ENCODE assay signal across 1 cellular context in the genomic region with DNA sequence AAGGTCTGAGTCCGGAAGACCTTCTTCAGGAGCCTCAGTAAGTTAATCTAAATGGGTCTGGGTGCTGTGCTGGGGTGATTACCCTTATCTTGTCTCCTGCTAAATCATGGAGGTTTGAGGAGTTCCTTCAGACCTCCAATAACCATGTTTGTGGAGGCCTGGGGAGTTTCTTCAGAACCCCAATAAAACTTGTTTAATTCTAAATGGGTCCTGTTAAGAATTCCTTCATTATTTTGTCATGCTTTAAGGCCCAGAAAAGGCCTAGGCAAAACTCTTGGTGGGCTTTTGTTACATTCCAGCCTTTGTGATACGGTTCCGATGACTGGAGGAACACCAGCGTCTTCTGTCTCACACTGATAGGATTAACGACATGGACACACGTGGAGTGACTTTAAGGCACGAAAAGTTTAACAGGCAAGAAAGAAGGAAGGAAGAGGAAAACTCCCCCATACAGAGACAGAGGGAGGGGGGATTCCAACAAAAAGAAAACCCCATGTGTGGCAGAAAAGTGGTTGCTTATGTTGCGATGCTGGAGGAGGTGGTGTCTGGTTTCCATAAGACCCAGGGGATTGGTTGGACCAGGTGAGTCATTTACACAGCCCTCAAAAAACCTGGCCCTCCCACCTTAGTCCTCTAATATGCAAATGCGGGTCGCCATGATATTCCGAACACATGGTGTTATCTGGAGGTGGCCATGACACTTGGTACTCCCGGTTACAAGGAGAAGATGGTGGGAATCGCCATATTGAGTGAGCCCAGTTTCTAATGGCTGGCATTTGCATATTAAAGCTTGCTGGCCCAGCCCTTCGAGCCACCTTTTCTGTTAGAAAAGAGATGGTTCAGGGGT.
TF ChIP-seq lines count a peak whose summit lies in the region.

No MANE protein-coding gene starts in this region.

TF ChIP-seq in K562, 482 proteins besides CTCF, POLR2A, EP300 and RAD21 (continued from another document and continues in another):
- TF ChIP-seq, protein P1, sequence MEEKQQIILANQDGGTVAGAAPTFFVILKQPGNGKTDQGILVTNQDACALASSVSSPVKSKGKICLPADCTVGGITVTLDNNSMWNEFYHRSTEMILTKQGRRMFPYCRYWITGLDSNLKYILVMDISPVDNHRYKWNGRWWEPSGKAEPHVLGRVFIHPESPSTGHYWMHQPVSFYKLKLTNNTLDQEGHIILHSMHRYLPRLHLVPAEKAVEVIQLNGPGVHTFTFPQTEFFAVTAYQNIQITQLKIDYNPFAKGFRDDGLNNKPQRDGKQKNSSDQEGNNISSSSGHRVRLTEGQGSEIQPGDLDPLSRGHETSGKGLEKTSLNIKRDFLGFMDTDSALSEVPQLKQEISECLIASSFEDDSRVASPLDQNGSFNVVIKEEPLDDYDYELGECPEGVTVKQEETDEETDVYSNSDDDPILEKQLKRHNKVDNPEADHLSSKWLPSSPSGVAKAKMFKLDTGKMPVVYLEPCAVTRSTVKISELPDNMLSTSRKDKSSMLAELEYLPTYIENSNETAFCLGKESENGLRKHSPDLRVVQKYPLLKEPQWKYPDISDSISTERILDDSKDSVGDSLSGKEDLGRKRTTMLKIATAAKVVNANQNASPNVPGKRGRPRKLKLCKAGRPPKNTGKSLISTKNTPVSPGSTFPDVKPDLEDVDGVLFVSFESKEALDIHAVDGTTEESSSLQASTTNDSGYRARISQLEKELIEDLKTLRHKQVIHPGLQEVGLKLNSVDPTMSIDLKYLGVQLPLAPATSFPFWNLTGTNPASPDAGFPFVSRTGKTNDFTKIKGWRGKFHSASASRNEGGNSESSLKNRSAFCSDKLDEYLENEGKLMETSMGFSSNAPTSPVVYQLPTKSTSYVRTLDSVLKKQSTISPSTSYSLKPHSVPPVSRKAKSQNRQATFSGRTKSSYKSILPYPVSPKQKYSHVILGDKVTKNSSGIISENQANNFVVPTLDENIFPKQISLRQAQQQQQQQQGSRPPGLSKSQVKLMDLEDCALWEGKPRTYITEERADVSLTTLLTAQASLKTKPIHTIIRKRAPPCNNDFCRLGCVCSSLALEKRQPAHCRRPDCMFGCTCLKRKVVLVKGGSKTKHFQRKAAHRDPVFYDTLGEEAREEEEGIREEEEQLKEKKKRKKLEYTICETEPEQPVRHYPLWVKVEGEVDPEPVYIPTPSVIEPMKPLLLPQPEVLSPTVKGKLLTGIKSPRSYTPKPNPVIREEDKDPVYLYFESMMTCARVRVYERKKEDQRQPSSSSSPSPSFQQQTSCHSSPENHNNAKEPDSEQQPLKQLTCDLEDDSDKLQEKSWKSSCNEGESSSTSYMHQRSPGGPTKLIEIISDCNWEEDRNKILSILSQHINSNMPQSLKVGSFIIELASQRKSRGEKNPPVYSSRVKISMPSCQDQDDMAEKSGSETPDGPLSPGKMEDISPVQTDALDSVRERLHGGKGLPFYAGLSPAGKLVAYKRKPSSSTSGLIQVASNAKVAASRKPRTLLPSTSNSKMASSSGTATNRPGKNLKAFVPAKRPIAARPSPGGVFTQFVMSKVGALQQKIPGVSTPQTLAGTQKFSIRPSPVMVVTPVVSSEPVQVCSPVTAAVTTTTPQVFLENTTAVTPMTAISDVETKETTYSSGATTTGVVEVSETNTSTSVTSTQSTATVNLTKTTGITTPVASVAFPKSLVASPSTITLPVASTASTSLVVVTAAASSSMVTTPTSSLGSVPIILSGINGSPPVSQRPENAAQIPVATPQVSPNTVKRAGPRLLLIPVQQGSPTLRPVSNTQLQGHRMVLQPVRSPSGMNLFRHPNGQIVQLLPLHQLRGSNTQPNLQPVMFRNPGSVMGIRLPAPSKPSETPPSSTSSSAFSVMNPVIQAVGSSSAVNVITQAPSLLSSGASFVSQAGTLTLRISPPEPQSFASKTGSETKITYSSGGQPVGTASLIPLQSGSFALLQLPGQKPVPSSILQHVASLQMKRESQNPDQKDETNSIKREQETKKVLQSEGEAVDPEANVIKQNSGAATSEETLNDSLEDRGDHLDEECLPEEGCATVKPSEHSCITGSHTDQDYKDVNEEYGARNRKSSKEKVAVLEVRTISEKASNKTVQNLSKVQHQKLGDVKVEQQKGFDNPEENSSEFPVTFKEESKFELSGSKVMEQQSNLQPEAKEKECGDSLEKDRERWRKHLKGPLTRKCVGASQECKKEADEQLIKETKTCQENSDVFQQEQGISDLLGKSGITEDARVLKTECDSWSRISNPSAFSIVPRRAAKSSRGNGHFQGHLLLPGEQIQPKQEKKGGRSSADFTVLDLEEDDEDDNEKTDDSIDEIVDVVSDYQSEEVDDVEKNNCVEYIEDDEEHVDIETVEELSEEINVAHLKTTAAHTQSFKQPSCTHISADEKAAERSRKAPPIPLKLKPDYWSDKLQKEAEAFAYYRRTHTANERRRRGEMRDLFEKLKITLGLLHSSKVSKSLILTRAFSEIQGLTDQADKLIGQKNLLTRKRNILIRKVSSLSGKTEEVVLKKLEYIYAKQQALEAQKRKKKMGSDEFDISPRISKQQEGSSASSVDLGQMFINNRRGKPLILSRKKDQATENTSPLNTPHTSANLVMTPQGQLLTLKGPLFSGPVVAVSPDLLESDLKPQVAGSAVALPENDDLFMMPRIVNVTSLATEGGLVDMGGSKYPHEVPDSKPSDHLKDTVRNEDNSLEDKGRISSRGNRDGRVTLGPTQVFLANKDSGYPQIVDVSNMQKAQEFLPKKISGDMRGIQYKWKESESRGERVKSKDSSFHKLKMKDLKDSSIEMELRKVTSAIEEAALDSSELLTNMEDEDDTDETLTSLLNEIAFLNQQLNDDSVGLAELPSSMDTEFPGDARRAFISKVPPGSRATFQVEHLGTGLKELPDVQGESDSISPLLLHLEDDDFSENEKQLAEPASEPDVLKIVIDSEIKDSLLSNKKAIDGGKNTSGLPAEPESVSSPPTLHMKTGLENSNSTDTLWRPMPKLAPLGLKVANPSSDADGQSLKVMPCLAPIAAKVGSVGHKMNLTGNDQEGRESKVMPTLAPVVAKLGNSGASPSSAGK (IDR thresholded peaks at IDR 0.05), result peak; percentile 94
- TF ChIP-seq ELF2 (CRISPR knock-in tag; IDR thresholded peaks at IDR 0.05) (0 out of 2 replicates have a peak, but pooled peaks have one; percentile 47), TARDBP (IDR thresholded peaks at IDR 0.05) (no peak), ARID1B (IDR thresholded peaks at IDR 0.05) (peak; percentile 91), DACH1 (IDR thresholded peaks at IDR 0.05; ENCODE audit: partially characterized antibody) (peak; percentile 55), ETV5 (CRISPR knock-in tag; IDR thresholded peaks at IDR 0.05; ENCODE audit: low read depth) (no peak), NCOA2 (IDR thresholded peaks at IDR 0.05; ENCODE audit: partially characterized antibody in 2 of 2) (no peak), STAG1 (CRISPR knock-in tag; IDR thresholded peaks at IDR 0.05; ENCODE audit: borderline replicate concordance) (no peak), ETV1 (tag; conservative IDR thresholded peaks at IDR 0.05; ENCODE audit: low read depth) (peak; percentile 51), FOS (IDR thresholded peaks at IDR 0.05; ENCODE audit: extremely low read depth, insufficient read length) (no peak), C11orf30 (IDR thresholded peaks at IDR 0.05; ENCODE audit: low read depth) (no peak), XRCC3 (IDR thresholded peaks at IDR 0.05) (no peak), SMARCE1 (IDR thresholded peaks at IDR 0.05) (peak; percentile 64; the same call in 1 of the 2 replicates), HDAC6 (IDR thresholded peaks at IDR 0.05; ENCODE audit: low read depth, low read length) (no peak), NFXL1 (CRISPR knock-in tag; IDR thresholded peaks at IDR 0.05) (no peak), HNRNPLL (IDR thresholded peaks at IDR 0.05; ENCODE audit: low read depth, low read length, poor library complexity, severe bottlenecking) (no peak), KLF16 (IDR thresholded peaks at IDR 0.05) (peak; percentile 53), ZKSCAN1 (IDR thresholded peaks at IDR 0.05; ENCODE audit: low read depth, low read length) (no peak), RBM17 (IDR thresholded peaks at IDR 0.05; ENCODE audit: borderline replicate concordance, low read depth, low read length) (no peak), CBX2 (IDR thresholded peaks at IDR 0.05; ENCODE audit: insufficient read depth, low read length, poor library complexity, severe bottlenecking) (no peak), RAD51 (IDR thresholded peaks at IDR 0.05; ENCODE audit: borderline replicate concordance, low read depth) (peak; percentile 32; the same call in 1 of the 2 replicates)
- TF ChIP-seq, protein P2, sequence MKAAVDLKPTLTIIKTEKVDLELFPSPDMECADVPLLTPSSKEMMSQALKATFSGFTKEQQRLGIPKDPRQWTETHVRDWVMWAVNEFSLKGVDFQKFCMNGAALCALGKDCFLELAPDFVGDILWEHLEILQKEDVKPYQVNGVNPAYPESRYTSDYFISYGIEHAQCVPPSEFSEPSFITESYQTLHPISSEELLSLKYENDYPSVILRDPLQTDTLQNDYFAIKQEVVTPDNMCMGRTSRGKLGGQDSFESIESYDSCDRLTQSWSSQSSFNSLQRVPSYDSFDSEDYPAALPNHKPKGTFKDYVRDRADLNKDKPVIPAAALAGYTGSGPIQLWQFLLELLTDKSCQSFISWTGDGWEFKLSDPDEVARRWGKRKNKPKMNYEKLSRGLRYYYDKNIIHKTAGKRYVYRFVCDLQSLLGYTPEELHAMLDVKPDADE (conservative IDR thresholded peaks at IDR 0.05; ENCODE audit: control insufficient read depth, low read depth, low read length), result no peak
- TF ChIP-seq, protein P3, sequence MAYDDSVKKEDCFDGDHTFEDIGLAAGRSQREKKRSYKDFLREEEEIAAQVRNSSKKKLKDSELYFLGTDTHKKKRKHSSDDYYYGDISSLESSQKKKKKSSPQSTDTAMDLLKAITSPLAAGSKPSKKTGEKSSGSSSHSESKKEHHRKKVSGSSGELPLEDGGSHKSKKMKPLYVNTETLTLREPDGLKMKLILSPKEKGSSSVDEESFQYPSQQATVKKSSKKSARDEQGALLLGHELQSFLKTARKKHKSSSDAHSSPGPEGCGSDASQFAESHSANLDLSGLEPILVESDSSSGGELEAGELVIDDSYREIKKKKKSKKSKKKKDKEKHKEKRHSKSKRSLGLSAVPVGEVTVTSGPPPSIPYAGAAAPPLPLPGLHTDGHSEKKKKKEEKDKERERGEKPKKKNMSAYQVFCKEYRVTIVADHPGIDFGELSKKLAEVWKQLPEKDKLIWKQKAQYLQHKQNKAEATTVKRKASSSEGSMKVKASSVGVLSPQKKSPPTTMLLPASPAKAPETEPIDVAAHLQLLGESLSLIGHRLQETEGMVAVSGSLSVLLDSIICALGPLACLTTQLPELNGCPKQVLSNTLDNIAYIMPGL (CRISPR knock-in tag; IDR thresholded peaks at IDR 0.05), result no peak
- TF ChIP-seq, protein P4, sequence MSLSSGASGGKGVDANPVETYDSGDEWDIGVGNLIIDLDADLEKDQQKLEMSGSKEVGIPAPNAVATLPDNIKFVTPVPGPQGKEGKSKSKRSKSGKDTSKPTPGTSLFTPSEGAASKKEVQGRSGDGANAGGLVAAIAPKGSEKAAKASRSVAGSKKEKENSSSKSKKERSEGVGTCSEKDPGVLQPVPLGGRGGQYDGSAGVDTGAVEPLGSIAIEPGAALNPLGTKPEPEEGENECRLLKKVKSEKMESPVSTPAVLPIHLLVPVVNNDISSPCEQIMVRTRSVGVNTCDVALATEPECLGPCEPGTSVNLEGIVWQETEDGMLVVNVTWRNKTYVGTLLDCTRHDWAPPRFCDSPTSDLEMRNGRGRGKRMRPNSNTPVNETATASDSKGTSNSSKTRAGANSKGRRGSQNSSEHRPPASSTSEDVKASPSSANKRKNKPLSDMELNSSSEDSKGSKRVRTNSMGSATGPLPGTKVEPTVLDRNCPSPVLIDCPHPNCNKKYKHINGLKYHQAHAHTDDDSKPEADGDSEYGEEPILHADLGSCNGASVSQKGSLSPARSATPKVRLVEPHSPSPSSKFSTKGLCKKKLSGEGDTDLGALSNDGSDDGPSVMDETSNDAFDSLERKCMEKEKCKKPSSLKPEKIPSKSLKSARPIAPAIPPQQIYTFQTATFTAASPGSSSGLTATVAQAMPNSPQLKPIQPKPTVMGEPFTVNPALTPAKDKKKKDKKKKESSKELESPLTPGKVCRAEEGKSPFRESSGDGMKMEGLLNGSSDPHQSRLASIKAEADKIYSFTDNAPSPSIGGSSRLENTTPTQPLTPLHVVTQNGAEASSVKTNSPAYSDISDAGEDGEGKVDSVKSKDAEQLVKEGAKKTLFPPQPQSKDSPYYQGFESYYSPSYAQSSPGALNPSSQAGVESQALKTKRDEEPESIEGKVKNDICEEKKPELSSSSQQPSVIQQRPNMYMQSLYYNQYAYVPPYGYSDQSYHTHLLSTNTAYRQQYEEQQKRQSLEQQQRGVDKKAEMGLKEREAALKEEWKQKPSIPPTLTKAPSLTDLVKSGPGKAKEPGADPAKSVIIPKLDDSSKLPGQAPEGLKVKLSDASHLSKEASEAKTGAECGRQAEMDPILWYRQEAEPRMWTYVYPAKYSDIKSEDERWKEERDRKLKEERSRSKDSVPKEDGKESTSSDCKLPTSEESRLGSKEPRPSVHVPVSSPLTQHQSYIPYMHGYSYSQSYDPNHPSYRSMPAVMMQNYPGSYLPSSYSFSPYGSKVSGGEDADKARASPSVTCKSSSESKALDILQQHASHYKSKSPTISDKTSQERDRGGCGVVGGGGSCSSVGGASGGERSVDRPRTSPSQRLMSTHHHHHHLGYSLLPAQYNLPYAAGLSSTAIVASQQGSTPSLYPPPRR (CRISPR knock-in tag; IDR thresholded peaks at IDR 0.05; ENCODE audit: borderline replicate concordance), result no peak
- TF ChIP-seq, protein P5, sequence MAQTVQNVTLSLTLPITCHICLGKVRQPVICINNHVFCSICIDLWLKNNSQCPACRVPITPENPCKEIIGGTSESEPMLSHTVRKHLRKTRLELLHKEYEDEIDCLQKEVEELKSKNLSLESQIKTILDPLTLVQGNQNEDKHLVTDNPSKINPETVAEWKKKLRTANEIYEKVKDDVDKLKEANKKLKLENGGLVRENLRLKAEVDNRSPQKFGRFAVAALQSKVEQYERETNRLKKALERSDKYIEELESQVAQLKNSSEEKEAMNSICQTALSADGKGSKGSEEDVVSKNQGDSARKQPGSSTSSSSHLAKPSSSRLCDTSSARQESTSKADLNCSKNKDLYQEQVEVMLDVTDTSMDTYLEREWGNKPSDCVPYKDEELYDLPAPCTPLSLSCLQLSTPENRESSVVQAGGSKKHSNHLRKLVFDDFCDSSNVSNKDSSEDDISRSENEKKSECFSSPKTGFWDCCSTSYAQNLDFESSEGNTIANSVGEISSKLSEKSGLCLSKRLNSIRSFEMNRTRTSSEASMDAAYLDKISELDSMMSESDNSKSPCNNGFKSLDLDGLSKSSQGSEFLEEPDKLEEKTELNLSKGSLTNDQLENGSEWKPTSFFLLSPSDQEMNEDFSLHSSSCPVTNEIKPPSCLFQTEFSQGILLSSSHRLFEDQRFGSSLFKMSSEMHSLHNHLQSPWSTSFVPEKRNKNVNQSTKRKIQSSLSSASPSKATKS (CRISPR knock-in tag; IDR thresholded peaks at IDR 0.05), result no peak
- TF ChIP-seq, protein P6, sequence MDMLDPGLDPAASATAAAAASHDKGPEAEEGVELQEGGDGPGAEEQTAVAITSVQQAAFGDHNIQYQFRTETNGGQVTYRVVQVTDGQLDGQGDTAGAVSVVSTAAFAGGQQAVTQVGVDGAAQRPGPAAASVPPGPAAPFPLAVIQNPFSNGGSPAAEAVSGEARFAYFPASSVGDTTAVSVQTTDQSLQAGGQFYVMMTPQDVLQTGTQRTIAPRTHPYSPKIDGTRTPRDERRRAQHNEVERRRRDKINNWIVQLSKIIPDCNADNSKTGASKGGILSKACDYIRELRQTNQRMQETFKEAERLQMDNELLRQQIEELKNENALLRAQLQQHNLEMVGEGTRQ (CRISPR knock-in tag; IDR thresholded peaks at IDR 0.05), result peak; percentile 21; the same call in 1 of the 2 replicates
- TF ChIP-seq, protein P7, sequence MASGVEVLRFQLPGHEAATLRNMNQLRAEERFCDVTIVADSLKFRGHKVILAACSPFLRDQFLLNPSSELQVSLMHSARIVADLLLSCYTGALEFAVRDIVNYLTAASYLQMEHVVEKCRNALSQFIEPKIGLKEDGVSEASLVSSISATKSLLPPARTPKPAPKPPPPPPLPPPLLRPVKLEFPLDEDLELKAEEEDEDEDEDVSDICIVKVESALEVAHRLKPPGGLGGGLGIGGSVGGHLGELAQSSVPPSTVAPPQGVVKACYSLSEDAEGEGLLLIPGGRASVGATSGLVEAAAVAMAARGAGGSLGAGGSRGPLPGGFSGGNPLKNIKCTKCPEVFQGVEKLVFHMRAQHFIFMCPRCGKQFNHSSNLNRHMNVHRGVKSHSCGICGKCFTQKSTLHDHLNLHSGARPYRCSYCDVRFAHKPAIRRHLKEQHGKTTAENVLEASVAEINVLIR (CRISPR knock-in tag; IDR thresholded peaks at IDR 0.05), result no peak
